8 cellular contexts compared by ENCODE assay signal in genomic region chr3:9552252-9552999, GRCh38. TPM values are rescaled to one million over a fixed set of nuclear protein-coding genes. Genes with fewer than 3 reads are reported as not detected.
A peak's percentile ranks its signal among the peaks of the same experiment; 100 is the strongest.
DNase-seq lines count a peak whose midpoint lies in the region; ATAC-seq and TF ChIP-seq lines count a peak whose summit lies in the region.

No MANE protein-coding gene starts in this region.

- peak; percentile 43 for DNase-seq in NCI-H69 (lab: John Stamatoyannopoulos, UW)
- peak; percentile 54 to 62 (median 56) for DNase-seq in body of pancreas
- peak; percentile 52 for DNase-seq in kidney tubule cell (ENCODE audit: low spot score)
- peak; percentile 13 for DNase-seq in stimulated activated naive B cell treated with anti-CD40 and anti-IgM and Interleukin-4, amounts not matched to agents 10 μg/mL and 1 μg/mL and 100 μg/mL, for 72 hours
- no peak for DNase-seq in Ammon's horn (ENCODE audit: low spot score)
- DNase-seq in NCI-H187 (lab: John Stamatoyannopoulos, UW): no peak
- DNase-seq in inferior parietal cortex (ENCODE audit: extremely low spot score): no peak

- H3K27me3 ChIP-seq in body of pancreas: peaks cover 0 to 9% of the 10 kb centered on the region in 2 donors

- no peak overlapping the region for H3K27ac ChIP-seq in body of pancreas

- no peak for TF ChIP-seq CTCF in body of pancreas (IDR thresholded peaks at IDR 0.05)

- H3K36me3 ChIP-seq in ES-I3 (ENCODE audit: insufficient read depth, low read length) (no peaks in the 10 kb centered on the region), body of pancreas (replicated peaks in 1 of 2; ENCODE audit: insufficient read depth in 1 of 2, low read depth in 2 of 2) (no peaks in the 10 kb centered on the region)

- H3K4me3 ChIP-seq in body of pancreas: no peak overlapping the region

- peaks cover 5% of the 10 kb centered on the region in 2 donors for H3K36me3 Mint-ChIP-seq in stimulated activated naive B cell treated with anti-CD40 and anti-IgM and Interleukin-4, amounts not matched to agents 10 μg/mL and 1 μg/mL and 100 μg/mL, for 72 hours

- peaks cover 3 to 6% of the 10 kb centered on the region in 2 donors for H3K9me3 Mint-ChIP-seq in stimulated activated naive B cell treated with anti-CD40 and anti-IgM and Interleukin-4, amounts not matched to agents 10 μg/mL and 1 μg/mL and 100 μg/mL, for 72 hours

- peak overlapping the region; percentile 43 for H3K27ac Mint-ChIP-seq in stimulated activated naive B cell treated with anti-CD40 and anti-IgM and Interleukin-4, amounts not matched to agents 10 μg/mL and 1 μg/mL and 100 μg/mL, for 72 hours

- peak; percentile 42 for ATAC-seq in body of pancreas
- ATAC-seq in stimulated activated naive B cell treated with anti-CD40 and anti-IgM and Interleukin-4, amounts not matched to agents 10 μg/mL and 1 μg/mL and 100 μg/mL, for 72 hours (replicated peaks): no peak

- no peaks in the 10 kb centered on the region for H3K9me3 ChIP-seq in ES-I3 (ENCODE audit: control insufficient read depth, insufficient read depth, low read length)
- H3K9me3 ChIP-seq in body of pancreas: no peaks in the 10 kb centered on the region

- intact Hi-C loops in body of pancreas (cut with DNase I): no loop called here

- TF ChIP-seq POLR2A in body of pancreas (IDR thresholded peaks at IDR 0.05): no peak

- peaks cover 59 to 78% of the 10 kb centered on the region in 2 donors for H3K27me3 Mint-ChIP-seq in stimulated activated naive B cell treated with anti-CD40 and anti-IgM and Interleukin-4, amounts not matched to agents 10 μg/mL and 1 μg/mL and 100 μg/mL, for 72 hours

- H3K4me1 ChIP-seq in ES-I3 (ENCODE audit: insufficient read depth, low read length): peaks cover 12% of the 10 kb centered on the region; the same call in 1 of the 2 replicates
- H3K4me1 ChIP-seq in body of pancreas: no peaks in the 10 kb centered on the region

- peak overlapping the region; percentile 52; the same call in 1 of the 2 replicates for H3K9ac ChIP-seq in ES-I3 (ENCODE audit: low read depth, low read length)

- H3K4me1 Mint-ChIP-seq in stimulated activated naive B cell treated with anti-CD40 and anti-IgM and Interleukin-4, amounts not matched to agents 10 μg/mL and 1 μg/mL and 100 μg/mL, for 72 hours: peaks cover 11 to 13% of the 10 kb centered on the region in 2 donors

- peak overlapping the region; percentile 44 to 63 for H3K4me3 Mint-ChIP-seq in stimulated activated naive B cell treated with anti-CD40 and anti-IgM and Interleukin-4, amounts not matched to agents 10 μg/mL and 1 μg/mL and 100 μg/mL, for 72 hours

- 5 to 17% methylated on average over 24 to 55 of the region's 57 CpGs for WGBS in body of pancreas, 2 donors

RNA-seq across cellular contexts. Expression of gene LHFPL4, which starts 1.2 kb away (rescaled TPM):
- under 1 TPM; 0.52 to 0.66 TPM for total RNA-seq in body of pancreas

Comparison
In these comparisons a context has a peak if more than half of its experiments do, and no peak if none do; other contexts are left out.
1. DNase-seq: peak in NCI-H69 (single experiment), body of pancreas (4 of 4), kidney tubule cell (single experiment) and stimulated activated naive B cell treated with anti-CD40 and anti-IgM and Interleukin-4, amounts not matched to agents 10 μg/mL and 1 μg/mL and 100 μg/mL, for 72 hours (single experiment); none in Ammon's horn (single experiment), NCI-H187 (0 of 2) and inferior parietal cortex (single experiment).